Comparison of ENCODE assay signal across 1 cellular context in genomic region chr10:98833550-98833949, GRCh38.
TF ChIP-seq lines count a peak whose summit lies in the region.

No MANE protein-coding gene starts in this region.

TF ChIP-seq in K562, 482 proteins besides CTCF, POLR2A, EP300 and RAD21 (continued from another document):
- TF ChIP-seq CBX8 (IDR thresholded peaks at IDR 0.05; ENCODE audit: borderline replicate concordance, extremely low read depth, low read depth, low read length, poor library complexity, severe bottlenecking): no peak
- TF ChIP-seq E4F1 (CRISPR knock-in tag; IDR thresholded peaks at IDR 0.05; ENCODE audit: borderline replicate concordance): no peak
- TF ChIP-seq SMARCC2 (IDR thresholded peaks at IDR 0.05; ENCODE audit: low read depth): no peak
